ENCODE assay signal across 13 cellular contexts in genomic region chr7:92925876-92926696, GRCh38.
A peak's percentile ranks its signal among the peaks of the same experiment; 100 is the strongest.
DNase-seq lines count a peak whose midpoint lies in the region; TF ChIP-seq lines count a peak whose summit lies in the region.
"Had no signal": no experiment of that assay in that cellular context is flagged by ENCODE, and none has a peak within 500 bp of the region (broad histone marks: within the 10 kb centered on the region; RNA-seq: fewer than 3 reads in every experiment).

No MANE protein-coding gene starts in this region.

- H3K18ac ChIP-seq in H9 (ENCODE audit: insufficient read length, low read depth, low read length), result peak overlapping the region; percentile 93

- H3K27ac Mint-ChIP-seq in H9 (peak overlapping the region in 1 of 3 experiments; percentile 87; a peak in 1 of 7 replicates), neural progenitor cell (peak overlapping the region; percentile 47)

- H3K79me1 ChIP-seq in H9 (ENCODE audit: insufficient read depth, low read depth, low read length, poor library complexity, severe bottlenecking), result no peaks in the 10 kb centered on the region

- H3K4me3 Mint-ChIP-seq in H9 (peak overlapping the region in 1 of 2 experiments; percentile 37; a peak in 2 of 5 replicates), neural progenitor cell (no peak overlapping the region)

- H3K36me3 ChIP-seq in neural progenitor cell (no peaks in the 10 kb centered on the region), colonic mucosa (no peaks in the 10 kb centered on the region)
- H3K36me3 ChIP-seq: stomach had no signal

- peaks cover 9% of the 10 kb centered on the region for H3K4me1 ChIP-seq in H9 (ENCODE audit: insufficient read depth, low read length)
- peaks cover 14% of the 10 kb centered on the region for H3K4me1 ChIP-seq in neural progenitor cell
- H3K4me1 ChIP-seq in colonic mucosa, result no peaks in the 10 kb centered on the region

- H3K4me3 ChIP-seq in fibroblast of pulmonary artery (replicated peaks; ENCODE audit: low read depth, low read length) (no peak overlapping the region), neural progenitor cell (no peak overlapping the region), colonic mucosa (no peak overlapping the region)
- H3K4me3 ChIP-seq: lung, stomach had no signal

- H2BK12ac ChIP-seq in H9 (ENCODE audit: insufficient read length, low read depth, low read length), result peak overlapping the region; percentile 63

- H3K27me3 Mint-ChIP-seq in H9 (ENCODE audit: low read depth) (peaks cover 7% of the 10 kb centered on the region), neural progenitor cell (ENCODE audit: insufficient read depth, low read depth) (no peaks in the 10 kb centered on the region)

- TF ChIP-seq CTCF in H9 (conservative IDR thresholded peaks at IDR 0.05), result no peak
- no peak for TF ChIP-seq CTCF in fibroblast of pulmonary artery (IDR thresholded peaks at IDR 0.05; ENCODE audit: low read length, missing control alignments)
- no peak for TF ChIP-seq CTCF in neural progenitor cell (IDR thresholded peaks at IDR 0.05)
- no peak for TF ChIP-seq CTCF in colonic mucosa (IDR thresholded peaks at IDR 0.05)

- no peak overlapping the region for H3K56ac ChIP-seq in H9 (ENCODE audit: insufficient read length, low read depth, low read length)

- WGBS in H9 (ENCODE audit: extremely low coverage, insufficient read length, low lambda C conversion rate), result no CpG with 5 or more reads among the region's 9 CpGs

- no peak overlapping the region for H2BK20ac ChIP-seq in H9 (ENCODE audit: low read depth, low read length, poor library complexity, severe bottlenecking)

- no peaks in the 10 kb centered on the region for H3K23me2 ChIP-seq in H9 (ENCODE audit: insufficient read length, low read depth, low read length, poor library complexity, severe bottlenecking)

- H3K9me3 Mint-ChIP-seq in H9 (peaks cover 4 to 13% of the 10 kb centered on the region in 2 experiments; a peak in 2 of 5 replicates), neural progenitor cell (peaks cover 30% of the 10 kb centered on the region)

- H3K4me2 ChIP-seq in H9 (ENCODE audit: insufficient read depth, insufficient read length, low read length) (peak overlapping the region; percentile 18), neural progenitor cell (peak overlapping the region; percentile 67)

- no peak overlapping the region for H2BK5ac ChIP-seq in H9 (ENCODE audit: insufficient read length, low read length)

- H3K14ac ChIP-seq in H9 (ENCODE audit: insufficient read depth, low read length), result peak overlapping the region; percentile 95

- peak overlapping the region; percentile 91 for H4K91ac ChIP-seq in H9 (ENCODE audit: insufficient read length, low read depth, low read length)

- no peak overlapping the region for H4K5ac ChIP-seq in H9 (ENCODE audit: insufficient read length, low read depth, low read length)

- no peaks in the 10 kb centered on the region for H3K79me2 ChIP-seq in H9 (ENCODE audit: insufficient read depth, low read length)
- no peaks in the 10 kb centered on the region for H3K79me2 ChIP-seq in neural progenitor cell (ENCODE audit: low read depth)

- H3K36me3 Mint-ChIP-seq in H9 (ENCODE audit: insufficient read depth in 1 of 3, low read depth in 3 of 3) (peaks cover 2 to 20% (median 6%) of the 10 kb centered on the region in 3 experiments; a peak in 4 of 7 replicates), neural progenitor cell (peaks cover 8% of the 10 kb centered on the region)

- H2AFZ ChIP-seq in H9 (ENCODE audit: low read length) (no peak overlapping the region), neural progenitor cell (replicated peaks) (peak overlapping the region; percentile 93)

- H4K20me1 ChIP-seq in H9 (ENCODE audit: control insufficient read depth, insufficient read depth, insufficient read length), result no peaks in the 10 kb centered on the region
- no peaks in the 10 kb centered on the region for H4K20me1 ChIP-seq in neural progenitor cell (ENCODE audit: low read depth)

- no peak overlapping the region for H3T11ph ChIP-seq in H9 (ENCODE audit: low read length)

- H3K4me1 Mint-ChIP-seq in H9, result peaks cover 14 to 24% of the 10 kb centered on the region in 2 experiments
- H3K4me1 Mint-ChIP-seq in neural progenitor cell, result peaks cover 20% of the 10 kb centered on the region

- no peak overlapping the region; the same call in 1 of the 2 replicates for H3K4ac ChIP-seq in H9 (ENCODE audit: low read depth, low read length)

- no peak overlapping the region for H3K9ac ChIP-seq in H9 (ENCODE audit: extremely low read depth, insufficient read length, low read length)
- H3K9ac ChIP-seq in neural progenitor cell, result no peak overlapping the region
- no peak overlapping the region for H3K9ac ChIP-seq in colonic mucosa (ENCODE audit: low read depth in 2 of 2, low read length in 2 of 2)

- H3K27me3 ChIP-seq in H9 (ENCODE audit: insufficient read depth, low read length) (no peaks in the 10 kb centered on the region), neural progenitor cell (no peaks in the 10 kb centered on the region), colonic mucosa (no peaks in the 10 kb centered on the region)

- no peak overlapping the region for H4K8ac ChIP-seq in H9 (replicated peaks; ENCODE audit: insufficient read length, low read depth, low read length)

- intact Hi-C loops in colonic mucosa (cut with DNase I), result no loop called here

- H3K27ac ChIP-seq in H9 (ENCODE audit: insufficient read length, low read depth, low read length), result no peak overlapping the region
- no peak overlapping the region for H3K27ac ChIP-seq in neural progenitor cell
- no peak overlapping the region for H3K27ac ChIP-seq in colonic mucosa
- H3K27ac ChIP-seq: stomach had no signal

- no peak overlapping the region for H2AK5ac ChIP-seq in H9 (ENCODE audit: insufficient read length, low read length)

- H3K9me3 ChIP-seq in H9 (ENCODE audit: control insufficient read depth, low read depth, low read length) (no peaks in the 10 kb centered on the region), neural progenitor cell (ENCODE audit: low read depth) (no peaks in the 10 kb centered on the region), colonic mucosa (no peaks in the 10 kb centered on the region)

- no peaks in the 10 kb centered on the region for H3F3A ChIP-seq in neural progenitor cell (ENCODE audit: low read depth)

- no peak overlapping the region for H2BK15ac ChIP-seq in H9 (ENCODE audit: low read depth, low read length)

- H3K23ac ChIP-seq in H9 (ENCODE audit: insufficient read length, low read depth, low read length), result no peak overlapping the region

- peak overlapping the region; percentile 50 for H2BK120ac ChIP-seq in H9 (ENCODE audit: low read depth, low read length, poor library complexity, severe bottlenecking)

- DNase-seq in H9, result peak; percentile 78
- DNase-seq in NCI-H748 (lab: John Stamatoyannopoulos, UW; ENCODE audit: unreplicated experiment), result peak; percentile 74
- peak; percentile 13 for DNase-seq in fibroblast of pulmonary artery (ENCODE audit: low read depth)
- peak; percentile 83 for DNase-seq in neural progenitor cell (ENCODE audit: low spot score)
- DNase-seq in NCI-H1930 (lab: John Stamatoyannopoulos, UW), result no peak
- no peak for DNase-seq in COLO829 (ENCODE audit: low spot score)
- no peak for DNase-seq in T1000 (lab: John Stamatoyannopoulos, UW)
- DNase-seq in colonic mucosa, result no peak
- DNase-seq: activated effector memory CD4-positive, alpha-beta T cell treated with Interleukin-2 at 50 U/mL for 16 hours; aorta; MV-4-11; stomach had no signal

Comparison
In these comparisons a context has a peak if more than half of its experiments do, and no peak if none do; other contexts are left out.
1. DNase-seq: peak in H9 (single experiment), NCI-H748 (single experiment), fibroblast of pulmonary artery (single experiment) and neural progenitor cell (single experiment); none in NCI-H1930 (0 of 2), COLO829 (single experiment), T1000 (single experiment) and colonic mucosa (single experiment).